ENCODE assay signal across 8 cellular contexts in the genomic region with DNA sequence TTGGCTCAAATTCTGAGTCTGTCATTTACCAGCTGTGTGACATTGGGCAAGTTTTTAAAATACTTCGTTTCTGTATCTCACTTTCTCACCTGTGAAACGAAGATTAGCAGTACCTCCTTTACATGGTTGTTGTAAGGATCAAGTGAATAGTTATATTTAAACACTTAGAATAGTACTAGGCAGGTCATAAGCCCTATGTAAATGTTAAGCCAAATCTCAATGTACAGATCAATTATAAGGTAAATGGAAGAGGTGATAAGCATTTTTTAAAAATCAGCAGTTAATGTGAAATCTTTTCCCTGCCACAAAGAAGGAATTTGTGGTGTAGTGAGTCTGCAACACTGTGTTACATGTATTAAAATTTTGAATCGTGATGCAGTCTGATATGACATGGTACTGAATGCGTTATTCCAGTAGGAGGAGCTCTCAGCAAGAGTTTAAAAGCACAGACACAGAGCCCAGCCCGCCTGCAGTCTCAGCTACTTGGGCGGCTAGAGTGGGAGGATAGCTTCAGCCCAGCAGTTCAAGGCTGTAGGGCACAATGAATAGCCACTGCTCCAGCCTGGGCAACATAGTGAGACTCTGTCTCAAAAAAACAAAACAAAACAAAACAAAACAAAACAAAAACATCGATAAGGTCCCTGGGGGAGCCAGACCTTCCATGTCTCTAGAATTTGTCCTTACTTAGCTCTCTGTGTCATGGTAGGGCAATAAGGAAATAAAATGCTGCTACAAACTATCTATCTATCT. TPM values are rescaled to one million over a fixed set of nuclear protein-coding genes. Genes with fewer than 3 reads are reported as not detected.
DNase-seq lines count a peak whose midpoint lies in the region; ATAC-seq and TF ChIP-seq lines count a peak whose summit lies in the region.

No MANE protein-coding gene starts in this region.

- ATAC-seq in GM19395 (IDR thresholded peaks at IDR 0.05; ENCODE audit: unreplicated experiment) (peak; percentile 94), HG03442 (IDR thresholded peaks at IDR 0.05; ENCODE audit: unreplicated experiment) (peak; percentile 98), thoracic aorta (ENCODE audit: insufficient number of reproducible peaks, low FRiP score, low read depth) (no peak)

- POLR2A ChIA-PET in activated CD4-positive, alpha-beta T cell treated with anti-CD3 and anti-CD28 coated beads, Interleukin-2, amount 10 ng/mL, durations not matched to agents 7 days and 5 days (lab: Charles Lee), result interaction anchor here (0.6 kb wide), 1 partner anchor 477 kb away, joined by 3 read pairs; no protein-coding TSS in a partner anchor

- H3K9me3 Mint-ChIP-seq in Calu3 (ENCODE audit: low read depth, unreplicated experiment), result no peaks in the 10 kb centered on the region
- no peaks in the 10 kb centered on the region for H3K9me3 Mint-ChIP-seq in activated CD4-positive, alpha-beta T cell treated with anti-CD3 and anti-CD28 coated beads, Interleukin-2, amount 10 ng/mL, durations not matched to agents 7 days and 5 days
- peaks cover 14% of the 10 kb centered on the region for H3K9me3 Mint-ChIP-seq in endodermal cell

- H3K4me1 ChIP-seq in endodermal cell (ENCODE audit: control insufficient read depth, insufficient read depth, low read length) (no peaks in the 10 kb centered on the region), thoracic aorta (ENCODE audit: control insufficient read depth in 1 of 2, low read depth in 2 of 2) (no peaks in the 10 kb centered on the region)

- intact Hi-C loops in Calu3 (cut with micrococcal nuclease; ENCODE audit: unreplicated experiment), result loop anchor here (2.0 to 10.0 kb wide), 3 partner anchors 391 to 761 kb away; no protein-coding TSS in a partner anchor

- CTCF ChIA-PET in Calu3 (lab: Charles Lee), result interaction anchor here (0.5 to 1.8 kb wide), 20 partner anchors 9 to 921 kb away, joined by 3 to 26 read pairs (median 5); no protein-coding TSS in a partner anchor
- CTCF ChIA-PET in activated CD4-positive, alpha-beta T cell treated with anti-CD3 and anti-CD28 coated beads, Interleukin-2, amount 10 ng/mL, durations not matched to agents 7 days and 5 days (lab: Charles Lee), result interaction anchor here (0.6 to 1.8 kb wide), 25 partner anchors 9 to 581 kb away, joined by 3 to 14 read pairs (median 4); partner anchors contain the start of gene SYTL3

- H3K4me3 Mint-ChIP-seq in Calu3 (ENCODE audit: low read depth, unreplicated experiment) (no peak overlapping the region), endodermal cell (no peak overlapping the region)
- no peak overlapping the region for H3K4me3 Mint-ChIP-seq in activated CD4-positive, alpha-beta T cell treated with anti-CD3 and anti-CD28 coated beads, Interleukin-2, amount 10 ng/mL, durations not matched to agents 7 days and 5 days

- no peak overlapping the region for H3K27ac Mint-ChIP-seq in Calu3 (ENCODE audit: unreplicated experiment)
- H3K27ac Mint-ChIP-seq in activated CD4-positive, alpha-beta T cell treated with anti-CD3 and anti-CD28 coated beads, Interleukin-2, amount 10 ng/mL, durations not matched to agents 7 days and 5 days, result no peak overlapping the region
- H3K27ac Mint-ChIP-seq in endodermal cell, result no peak overlapping the region

- H3K36me3 ChIP-seq in endodermal cell (ENCODE audit: control insufficient read depth, insufficient read depth, low read length) (no peaks in the 10 kb centered on the region), thoracic aorta (no peaks in the 10 kb centered on the region)

- peak; percentile 76 for TF ChIP-seq CTCF in Calu3 (IDR thresholded peaks at IDR 0.05; ENCODE audit: unreplicated experiment)
- TF ChIP-seq CTCF in endodermal cell (conservative IDR thresholded peaks at IDR 0.05), result peak; percentile 86
- peak; percentile 53 for TF ChIP-seq CTCF in thoracic aorta (IDR thresholded peaks at IDR 0.05)

- H3K27me3 ChIP-seq in endodermal cell (ENCODE audit: control insufficient read depth, insufficient read depth, low read length, poor library complexity, severe bottlenecking) (no peaks in the 10 kb centered on the region), thoracic aorta (replicated peaks; ENCODE audit: insufficient read depth) (no peaks in the 10 kb centered on the region)

- H3K4me1 Mint-ChIP-seq in Calu3 (ENCODE audit: low read depth, unreplicated experiment), result peaks cover 8% of the 10 kb centered on the region
- H3K4me1 Mint-ChIP-seq in activated CD4-positive, alpha-beta T cell treated with anti-CD3 and anti-CD28 coated beads, Interleukin-2, amount 10 ng/mL, durations not matched to agents 7 days and 5 days, result peaks cover 18% of the 10 kb centered on the region
- no peaks in the 10 kb centered on the region for H3K4me1 Mint-ChIP-seq in endodermal cell

- WGBS in endodermal cell (ENCODE audit: insufficient coverage in 1 of 2, insufficient read length in 1 of 2), 2 experiments, result 24 to 38% methylated on average over 4 to 7 of the region's 7 CpGs

- no TSS peak for BruUV-seq in Calu3 (replicated peaks; lab: Mats Ljungman, UMichigan)

- H3K4me3 ChIP-seq in endodermal cell (ENCODE audit: low read length) (no peak overlapping the region), thoracic aorta (no peak overlapping the region)

- no peak overlapping the region for H3K27ac ChIP-seq in endodermal cell (ENCODE audit: low read depth, low read length)
- no peak overlapping the region for H3K27ac ChIP-seq in thoracic aorta

- H3K9ac ChIP-seq in endodermal cell (ENCODE audit: extremely low read depth, low read length, poor library complexity, severe bottlenecking), result no peak overlapping the region

- H3K9me3 ChIP-seq in endodermal cell (ENCODE audit: control insufficient read depth, low read length) (peaks cover 6% of the 10 kb centered on the region), thoracic aorta (no peaks in the 10 kb centered on the region)

- H3K36me3 Mint-ChIP-seq in Calu3 (ENCODE audit: insufficient read depth, unreplicated experiment) (peaks cover under 1% of the 10 kb centered on the region), endodermal cell (ENCODE audit: low read depth) (no peaks in the 10 kb centered on the region)
- H3K36me3 Mint-ChIP-seq in activated CD4-positive, alpha-beta T cell treated with anti-CD3 and anti-CD28 coated beads, Interleukin-2, amount 10 ng/mL, durations not matched to agents 7 days and 5 days (ENCODE audit: low read depth), result no peaks in the 10 kb centered on the region

- H3K27me3 Mint-ChIP-seq in Calu3 (ENCODE audit: unreplicated experiment) (no peaks in the 10 kb centered on the region), endodermal cell (ENCODE audit: insufficient read depth) (no peaks in the 10 kb centered on the region)
- H3K27me3 Mint-ChIP-seq in activated CD4-positive, alpha-beta T cell treated with anti-CD3 and anti-CD28 coated beads, Interleukin-2, amount 10 ng/mL, durations not matched to agents 7 days and 5 days, result no peaks in the 10 kb centered on the region

- DNase-seq in Calu3 (peak; percentile 72), NCI-H524 (lab: John Stamatoyannopoulos, UW) (peak; percentile 70 to 85), endodermal cell (peak; percentile 82), mucosa of gallbladder (ENCODE audit: low spot score) (peak; percentile 68), thoracic aorta (ENCODE audit: low spot score) (no peak)
- peak; percentile 71 for DNase-seq in activated CD4-positive, alpha-beta T cell treated with anti-CD3 and anti-CD28 coated beads, Interleukin-2, amount 10 ng/mL, durations not matched to agents 7 days and 5 days

RNA-seq across cellular contexts. Expression of gene GTF2H5, which starts 46.0 kb away (rescaled TPM):
- total RNA-seq in Calu3 (2022), result 25.0 and 26.7 TPM in 2 replicates
- total RNA-seq in activated CD4-positive, alpha-beta T cell treated with anti-CD3 and anti-CD28 coated beads, Interleukin-2, amount 10 ng/mL, durations not matched to agents 7 days and 5 days, result 10 to 100 TPM; 20.2 to 20.3 TPM
- 10 to 100 TPM; 31.3 to 41.6 TPM for total RNA-seq in endodermal cell
- 24.2 TPM for polyA plus RNA-seq in endodermal cell (2013, experiment 1 of 2)
- 23.0 TPM for polyA plus RNA-seq in endodermal cell (2013, experiment 2 of 2)
- 31.5 TPM for total RNA-seq in mucosa of gallbladder
- total RNA-seq in thoracic aorta, result 1 to 10 TPM; 3.1 to 3.7 TPM

RNA-seq across cellular contexts. Expression of gene SERAC1, which starts 46.0 kb away (rescaled TPM):
- total RNA-seq in Calu3 (2022) (5.5 and 5.9 TPM in 2 replicates), endodermal cell (10 to 100 TPM; 15.1 to 19.4 TPM), mucosa of gallbladder (16.6 TPM), thoracic aorta (10 to 100 TPM; 16.5 to 21.8 TPM)
- 1 to 10 TPM; 4.5 TPM for total RNA-seq in activated CD4-positive, alpha-beta T cell treated with anti-CD3 and anti-CD28 coated beads, Interleukin-2, amount 10 ng/mL, durations not matched to agents 7 days and 5 days
- polyA plus RNA-seq in endodermal cell (2013, experiment 1 of 2), result 17.6 TPM
- polyA plus RNA-seq in endodermal cell (2013, experiment 2 of 2), result 17.1 TPM
